Comparison of ENCODE assay signal across 1 cellular context in the genomic region with DNA sequence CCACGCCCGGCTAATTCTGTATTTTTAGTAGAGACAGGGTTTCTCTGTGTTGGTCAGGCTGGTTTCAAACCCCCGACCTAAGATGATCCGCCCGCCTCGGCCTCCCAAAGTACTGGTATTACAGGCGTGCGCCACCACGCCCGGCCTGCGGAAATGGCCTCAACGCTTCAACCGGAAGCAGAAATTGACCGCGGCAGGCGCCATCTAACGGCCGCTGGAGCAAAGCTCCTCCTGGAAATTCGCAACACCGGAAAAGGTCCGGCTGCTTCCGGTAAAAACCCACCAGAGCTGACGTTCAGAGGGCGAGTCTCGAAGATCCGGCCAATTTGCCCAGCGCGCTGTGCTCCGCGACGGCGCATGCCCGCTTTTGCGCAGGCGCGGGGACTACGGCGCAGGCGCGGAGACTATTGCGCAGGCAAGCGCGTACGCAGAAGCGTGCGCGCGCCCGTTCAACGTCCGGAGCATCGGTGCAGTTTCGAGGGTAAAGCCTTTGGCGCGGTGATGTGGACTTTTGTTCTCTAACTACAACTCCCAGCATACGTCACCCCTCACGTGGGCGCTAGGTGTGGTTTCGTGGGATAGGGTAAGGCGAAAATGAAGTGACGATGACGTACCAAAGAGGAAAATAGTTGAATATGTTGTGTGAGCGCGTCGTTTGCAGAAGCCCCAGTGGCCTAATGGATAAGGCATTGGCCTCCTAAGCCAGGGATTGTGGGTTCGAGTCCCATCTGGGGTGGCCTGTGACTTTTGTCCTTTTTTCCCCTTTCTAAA.
TF ChIP-seq lines count a peak whose summit lies in the region.

No MANE protein-coding gene starts in this region.

TF ChIP-seq in K562, 482 proteins besides CTCF, POLR2A, EP300 and RAD21 (continued from another document):
- TF ChIP-seq ZNF398 (CRISPR knock-in tag; IDR thresholded peaks at IDR 0.05), result no peak
- peak; percentile 69 for TF ChIP-seq ZNF274 (IDR thresholded peaks at IDR 0.05; ENCODE audit: borderline replicate concordance, low read depth, low read length)
- TF ChIP-seq ZBTB12 (CRISPR knock-in tag; IDR thresholded peaks at IDR 0.05), result peak; percentile 88
- peak; percentile 69 for TF ChIP-seq CBFB (CRISPR knock-in tag; IDR thresholded peaks at IDR 0.05)
- TF ChIP-seq RERE (CRISPR knock-in tag; IDR thresholded peaks at IDR 0.05; ENCODE audit: borderline replicate concordance), result no peak; the same call in 1 of the 2 replicates
- TF ChIP-seq ZFP36 (IDR thresholded peaks at IDR 0.05; ENCODE audit: low read depth, low read length, partially characterized antibody), result peak; percentile 48
- TF ChIP-seq TCF3 (CRISPR knock-in tag; IDR thresholded peaks at IDR 0.05), result no peak; the same call in 1 of the 2 replicates
- TF ChIP-seq RCOR1 (IDR thresholded peaks at IDR 0.05; ENCODE audit: borderline replicate concordance in 1 of 2, low read depth in 2 of 2, low read length in 2 of 2), result peak; percentile 74 to 95; a peak in 3 of 4 replicates
- no peak for TF ChIP-seq TAF15 (IDR thresholded peaks at IDR 0.05; ENCODE audit: low read depth, low read length)
- peak; percentile 92 for TF ChIP-seq JUND (IDR thresholded peaks at IDR 0.05; ENCODE audit: borderline replicate concordance, low read depth, low read length)
- TF ChIP-seq JUND (tag; IDR thresholded peaks at IDR 0.05; ENCODE audit: borderline replicate concordance, low read depth, low read length), result peak; percentile 94
- peak; percentile 86 for TF ChIP-seq RBM25 (IDR thresholded peaks at IDR 0.05; ENCODE audit: low read depth, low read length, severe bottlenecking)
- no peak for TF ChIP-seq FOXA1 (IDR thresholded peaks at IDR 0.05; ENCODE audit: borderline replicate concordance)
- no peak for TF ChIP-seq ASH1L (IDR thresholded peaks at IDR 0.05; ENCODE audit: borderline replicate concordance, low read depth, partially characterized antibody)
- TF ChIP-seq RNF2 (IDR thresholded peaks at IDR 0.05), result peak; percentile 91
- peak; percentile 100 for TF ChIP-seq ETV5 (CRISPR knock-in tag; IDR thresholded peaks at IDR 0.05; ENCODE audit: low read depth)
- TF ChIP-seq BMI1 (IDR thresholded peaks at IDR 0.05; ENCODE audit: low read length), result no peak
- TF ChIP-seq YY1 (IDR thresholded peaks at IDR 0.05; ENCODE audit: borderline replicate concordance in 1 of 3, control insufficient read depth in 1 of 3, extremely low read depth in 1 of 3, insufficient read depth in 3 of 3, insufficient read length in 1 of 3, insufficient replicate concordance in 2 of 3, low read depth in 1 of 3, low read length in 2 of 3), result peak in 2 of 3 experiments; percentile 81 to 83
- 0 out of 2 replicates have a peak, but pooled peaks have one; percentile 61 for TF ChIP-seq ZNF23 (CRISPR knock-in tag; IDR thresholded peaks at IDR 0.05)
- TF ChIP-seq SRSF1 (IDR thresholded peaks at IDR 0.05; ENCODE audit: low read depth, low read length), result no peak
- no peak for TF ChIP-seq PPARD (CRISPR knock-in tag; IDR thresholded peaks at IDR 0.05)
- TF ChIP-seq MBD2 (IDR thresholded peaks at IDR 0.05; ENCODE audit: borderline replicate concordance, low read depth), result peak; percentile 55; the same call in 1 of the 2 replicates
- peak; percentile 94 for TF ChIP-seq KLF1 (tag; IDR thresholded peaks at IDR 0.05)
- TF ChIP-seq NEUROD1 (IDR thresholded peaks at IDR 0.05; ENCODE audit: borderline replicate concordance, low read depth, low read length, partially characterized antibody), result peak; percentile 50
